17 cellular contexts compared by ENCODE assay signal in the genomic region with DNA sequence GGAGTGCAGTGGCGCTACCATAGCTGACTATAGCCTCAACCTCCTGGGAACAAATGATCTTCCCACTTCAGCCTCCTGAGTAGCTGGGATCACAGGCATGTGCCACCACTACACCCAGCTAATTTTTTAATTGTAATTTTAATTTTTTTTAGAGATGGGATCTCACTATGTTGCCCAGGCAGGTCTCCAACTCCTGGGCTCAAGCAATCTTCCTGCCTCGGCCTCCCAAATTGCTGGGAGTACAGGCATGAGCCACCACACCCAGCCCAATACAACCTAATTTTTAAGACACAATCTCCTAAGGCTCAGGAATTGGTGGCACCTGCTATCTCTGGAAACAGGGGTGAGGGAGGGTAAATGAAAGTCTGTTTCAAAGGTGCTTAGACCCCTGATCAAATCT. TPM values are rescaled to one million over a fixed set of nuclear protein-coding genes. Genes with fewer than 3 reads are reported as not detected.
A peak's percentile ranks its signal among the peaks of the same experiment; 100 is the strongest.
DNase-seq lines count a peak whose midpoint lies in the region; ATAC-seq, FAIRE-seq and TF ChIP-seq lines count a peak whose summit lies in the region.
"Had no signal": no experiment of that assay in that cellular context is flagged by ENCODE, and none has a peak within 500 bp of the region (broad histone marks: within the 10 kb centered on the region; RNA-seq: fewer than 3 reads in every experiment).

No MANE protein-coding gene starts in this region.

- no peaks in the 10 kb centered on the region for H3K9me3 ChIP-seq in HepG2 (ENCODE audit: low read length)
- H3K9me3 ChIP-seq in right lobe of liver: no peaks in the 10 kb centered on the region
- no peaks in the 10 kb centered on the region for H3K9me3 ChIP-seq in H1 (ENCODE audit: insufficient read depth in 2 of 2, low read depth in 1 of 2, low read length in 1 of 2)
- H3K9me3 ChIP-seq: heart left ventricle, upper lobe of left lung had no signal

- DNase-seq in HepG2 (ENCODE audit: low spot score) (no peak), right lobe of liver (no peak), T-cell (no peak), H1 (ENCODE audit: low read depth in 1 of 2, low spot score in 2 of 2) (no peak), D341Med (ENCODE audit: low spot score) (no peak), DMS79 (lab: John Stamatoyannopoulos, UW) (no peak)
- no peak for DNase-seq in stimulated activated naive CD8-positive, alpha-beta T cell treated with anti-CD3 and anti-CD28 coated beads, Interleukin-15, amount 100 ng/mL, for 72 hours
- DNase-seq: activated CD4-positive, alpha-beta T cell treated with anti-CD3 and anti-CD28 coated beads, Interleukin-2, amount 50 U/mL, for 1 hour; EL; heart left ventricle; left colon; OCI-M1; stimulated activated CD4-positive, alpha-beta T cell treated with anti-CD3 and anti-CD28 coated beads, Interleukin-1b, Interleukin-23, amount 100 ng/mL, for 48 hours; stimulated activated CD8-positive, alpha-beta memory T cell treated with anti-CD3 and anti-CD28 coated beads, Interleukin-4, amount 100 ng/mL, for 48 hours had no signal

- no peaks in the 10 kb centered on the region for H3K27me3 Mint-ChIP-seq in T-cell
- no peaks in the 10 kb centered on the region for H3K27me3 Mint-ChIP-seq in stimulated activated naive CD8-positive, alpha-beta T cell treated with anti-CD3 and anti-CD28 coated beads, Interleukin-15, amount 100 ng/mL, for 72 hours

- in situ Hi-C loops in HepG2 (cut with HindIII; ENCODE audit: extremely low pct_ligation_motif_present, low pct_unique_long_range_greater_than_20kb): no loop called here

- peak overlapping the region; percentile 30 for H3K27ac ChIP-seq in HepG2 (ENCODE audit: extremely low read length, insufficient read depth, low read length)
- no peak overlapping the region for H3K27ac ChIP-seq in right lobe of liver
- H3K27ac ChIP-seq in H1 (ENCODE audit: low read depth, low read length): no peak overlapping the region
- H3K27ac ChIP-seq: epithelial cell of prostate, heart left ventricle, upper lobe of left lung had no signal

- H2AFZ ChIP-seq in HepG2 (ENCODE audit: low read length): no peak overlapping the region
- H2AFZ ChIP-seq in H1 (ENCODE audit: low read length): no peak overlapping the region

- TF ChIP-seq CTCF in HepG2 (CRISPR knock-in tag; IDR thresholded peaks at IDR 0.05): no peak
- no peak for TF ChIP-seq CTCF in right lobe of liver (IDR thresholded peaks at IDR 0.05)
- TF ChIP-seq CTCF in H1 (IDR thresholded peaks at IDR 0.05; ENCODE audit: control extremely low read depth in 1 of 3, insufficient read depth in 1 of 3, low read depth in 1 of 3, low read length in 3 of 3): no peak

- H4K20me1 ChIP-seq in HepG2 (ENCODE audit: insufficient read depth, low read length) (no peaks in the 10 kb centered on the region), H1 (replicated peaks in 1 of 2; ENCODE audit: control insufficient read depth in 1 of 2, insufficient read depth in 2 of 2, low read length in 2 of 2) (peaks cover 4 to 26% of the 10 kb centered on the region in 2 experiments)

- no peak overlapping the region for H3K23ac ChIP-seq in H1 (ENCODE audit: insufficient read length)

- no peaks in the 10 kb centered on the region for H3K9me3 Mint-ChIP-seq in T-cell
- H3K9me3 Mint-ChIP-seq in stimulated activated naive CD8-positive, alpha-beta T cell treated with anti-CD3 and anti-CD28 coated beads, Interleukin-15, amount 100 ng/mL, for 72 hours: no peaks in the 10 kb centered on the region

- CTCF ChIA-PET in HepG2 (lab: Yijun Ruan, JAX; ENCODE audit: low intra/inter-chr PET ratio, low total read pairs) (no interaction called here), T-cell (lab: Charles Lee) (no interaction called here), H1 (lab: Charles Lee; ENCODE audit: partially characterized antibody) (interaction anchor here (1.8 kb wide), 1 partner anchor 14 kb away, joined by 5 read pairs; no protein-coding TSS in a partner anchor)

- peak overlapping the region; percentile 65; the same call in 1 of the 2 replicates for H3K4me2 ChIP-seq in HepG2 (ENCODE audit: low read depth, low read length)
- peak overlapping the region; percentile 34 to 72; a peak in 3 of 4 replicates for H3K4me2 ChIP-seq in H1 (ENCODE audit: insufficient read depth in 1 of 2, low read depth in 2 of 2, low read length in 2 of 2)

- intact Hi-C loops in HepG2 (cut with micrococcal nuclease; ENCODE audit: unreplicated experiment): no loop called here
- intact Hi-C loops in right lobe of liver (cut with DNase I): no loop called here

- peaks cover 13% of the 10 kb centered on the region for H3K79me1 ChIP-seq in H1 (ENCODE audit: low read depth, low read length)

- H2BK20ac ChIP-seq in H1 (ENCODE audit: low read length): no peak overlapping the region

- H3K27ac Mint-ChIP-seq in T-cell: peak overlapping the region; percentile 86
- peak overlapping the region in 1 of 2 donors; percentile 95 for H3K27ac Mint-ChIP-seq in stimulated activated naive CD8-positive, alpha-beta T cell treated with anti-CD3 and anti-CD28 coated beads, Interleukin-15, amount 100 ng/mL, for 72 hours

- no peak overlapping the region for H2BK5ac ChIP-seq in H1 (ENCODE audit: low read depth, low read length)

- H3K36me3 Mint-ChIP-seq in T-cell: peaks cover 75% of the 10 kb centered on the region

- no peaks in the 10 kb centered on the region for H3K27me3 ChIP-seq in HepG2 (ENCODE audit: control insufficient read depth in 1 of 2, insufficient read depth in 2 of 2, low read length in 2 of 2)
- no peaks in the 10 kb centered on the region for H3K27me3 ChIP-seq in right lobe of liver
- no peaks in the 10 kb centered on the region for H3K27me3 ChIP-seq in H1 (replicated peaks in 1 of 4; ENCODE audit: control insufficient read depth in 3 of 4, extremely low read depth in 1 of 4, insufficient read depth in 3 of 4, low read length in 3 of 4)
- H3K27me3 ChIP-seq: heart left ventricle, upper lobe of left lung had no signal

- H3K14ac ChIP-seq in H1 (ENCODE audit: insufficient read length): no peak overlapping the region

- TF ChIP-seq POLR2A in HepG2 (IDR thresholded peaks at IDR 0.05; ENCODE audit: insufficient read depth in 1 of 2, low read depth in 2 of 2, low read length in 2 of 2) (no peak), right lobe of liver (IDR thresholded peaks at IDR 0.05) (no peak), H1 (IDR thresholded peaks at IDR 0.05; ENCODE audit: control extremely low read depth in 1 of 2, low read depth in 2 of 2, low read length in 2 of 2) (no peak)

- H3K4me3 Mint-ChIP-seq in T-cell: peak overlapping the region; percentile 77 to 93 (median 89)
- H3K4me3 Mint-ChIP-seq in stimulated activated naive CD8-positive, alpha-beta T cell treated with anti-CD3 and anti-CD28 coated beads, Interleukin-15, amount 100 ng/mL, for 72 hours: peak overlapping the region; percentile 87 to 89

- H3K23me2 ChIP-seq in H1 (ENCODE audit: low read depth, low read length): 0 out of 2 replicates have a peak, but pooled peaks cover 5% of the 10 kb centered on the region

- no peak overlapping the region for H4K91ac ChIP-seq in H1 (replicated peaks; ENCODE audit: insufficient read length, low read length)

- TF ChIP-seq RAD21 in HepG2 (CRISPR knock-in tag; IDR thresholded peaks at IDR 0.05): no peak
- no peak for TF ChIP-seq RAD21 in H1 (IDR thresholded peaks at IDR 0.05 in 1 of 2, conservative IDR thresholded peaks at IDR 0.05 in 1 of 2; ENCODE audit: low read depth in 2 of 2, low read length in 2 of 2)

- H4K8ac ChIP-seq in H1 (ENCODE audit: extremely low read depth, insufficient read depth, low read length): no peak overlapping the region

- no peak for FAIRE-seq in HepG2 (lab: Jason Lieb, UNC)
- FAIRE-seq in H1 (lab: Jason Lieb, UNC): no peak

- no peak overlapping the region for H2AK5ac ChIP-seq in H1 (ENCODE audit: low read depth, low read length)

- H4K5ac ChIP-seq in H1 (ENCODE audit: insufficient read length, low read depth, low read length): no peak overlapping the region

- H3K4me3 ChIP-seq in HepG2 (replicated peaks in 1 of 3; ENCODE audit: insufficient read depth in 1 of 3, low read depth in 2 of 3, low read length in 3 of 3): no peak overlapping the region
- no peak overlapping the region for H3K4me3 ChIP-seq in right lobe of liver
- H3K4me3 ChIP-seq in H1 (ENCODE audit: extremely low read depth in 1 of 4, insufficient read depth in 2 of 4, low read depth in 3 of 4, low read length in 4 of 4): no peak overlapping the region; a peak in 1 of 8 replicates
- H3K4me3 ChIP-seq: upper lobe of left lung had no signal

- ATAC-seq in HepG2: no peak
- no peak for ATAC-seq in right lobe of liver
- no peak for ATAC-seq in T-cell (replicated peaks in 1 of 4)
- ATAC-seq in stimulated activated naive CD8-positive, alpha-beta T cell treated with anti-CD3 and anti-CD28 coated beads, Interleukin-15, amount 100 ng/mL, for 72 hours: no peak
- no peak for ATAC-seq in HG02973 (IDR thresholded peaks at IDR 0.05; ENCODE audit: unreplicated experiment)
- ATAC-seq: heart left ventricle, left colon had no signal

- H2BK120ac ChIP-seq in H1 (replicated peaks; ENCODE audit: low read depth, low read length): no peak overlapping the region

- H2BK12ac ChIP-seq in H1 (ENCODE audit: low read depth, low read length): no peak overlapping the region

- TF ChIP-seq EP300 in HepG2 (IDR thresholded peaks at IDR 0.05; ENCODE audit: low read depth in 2 of 2, low read length in 2 of 2) (no peak), HepG2 (CRISPR knock-in tag; IDR thresholded peaks at IDR 0.05; ENCODE audit: borderline replicate concordance) (no peak), H1 (IDR thresholded peaks at IDR 0.05; ENCODE audit: borderline replicate concordance in 1 of 2, low read depth in 2 of 2, low read length in 2 of 2) (no peak)

- H3K4me1 Mint-ChIP-seq in T-cell: peaks cover 82 to 86% (median 83%) of the 10 kb centered on the region in 3 donors
- peaks cover 80% of the 10 kb centered on the region for H3K4me1 Mint-ChIP-seq in stimulated activated naive CD8-positive, alpha-beta T cell treated with anti-CD3 and anti-CD28 coated beads, Interleukin-15, amount 100 ng/mL, for 72 hours

- 97% methylated on average over 2 of the region's 2 CpGs for WGBS in HepG2 (ENCODE audit: low lambda C conversion rate)
- WGBS in right lobe of liver (ENCODE audit: insufficient coverage, low coverage, low lambda C conversion rate, missing lambda C conversion rate): 95% methylated on average over 2 of the region's 2 CpGs
- WGBS in H1 (ENCODE audit: extremely low coverage in 1 of 2, insufficient coverage in 1 of 2, insufficient read length in 1 of 2, insufficient replicate concordance in 2 of 2, low coverage in 1 of 2, low lambda C conversion rate in 2 of 2, missing lambda C conversion rate in 1 of 2), 2 experiments: 97% methylated on average over 2 of the region's 2 CpGs; no CpG with 5 or more reads in 1 of the 2 experiments

- BruUV-seq in HepG2 (replicated peaks; lab: Mats Ljungman, UMichigan): no TSS peak

- H3K4me1 ChIP-seq in HepG2 (ENCODE audit: insufficient read depth, low read length) (peaks cover 59% of the 10 kb centered on the region), right lobe of liver (peaks cover 0 to 26% (median 4%) of the 10 kb centered on the region in 4 donors), H1 (replicated peaks in 1 of 4; ENCODE audit: control insufficient read depth in 3 of 4, insufficient read depth in 4 of 4, low read length in 3 of 4) (peaks cover 2 to 15% (median 3%) of the 10 kb centered on the region in 4 experiments; a peak in 4 of 7 replicates)

- H2BK15ac ChIP-seq in H1 (ENCODE audit: low read length): no peak overlapping the region

- H3K36me3 ChIP-seq in HepG2 (replicated peaks in 1 of 2; ENCODE audit: control insufficient read depth in 1 of 2, insufficient read depth in 2 of 2, low read length in 2 of 2): peaks cover 9 to 37% of the 10 kb centered on the region in 2 experiments; a peak in 4 of 5 replicates
- H3K36me3 ChIP-seq in right lobe of liver: peaks cover 0 to 36% (median 3%) of the 10 kb centered on the region in 4 donors
- H3K36me3 ChIP-seq in H1 (ENCODE audit: control insufficient read depth in 2 of 4, insufficient read depth in 4 of 4, low read length in 3 of 4): peaks cover 18 to 81% (median 54%) of the 10 kb centered on the region in 4 experiments

- H3K56ac ChIP-seq in H1 (replicated peaks; ENCODE audit: insufficient read length, low read depth, low read length): no peak overlapping the region

- H3K4ac ChIP-seq in H1 (replicated peaks; ENCODE audit: insufficient read length, low read depth, low read length): no peak overlapping the region

- POLR2A ChIA-PET in HepG2 (lab: Yijun Ruan, JAX) (no interaction called here), T-cell (lab: Charles Lee) (no interaction called here), H1 (lab: Charles Lee; ENCODE audit: partially characterized antibody) (no interaction called here)

- H3K18ac ChIP-seq in H1 (ENCODE audit: extremely low read depth, low read length): no peak overlapping the region

- H3K79me2 ChIP-seq in HepG2 (ENCODE audit: insufficient read depth, low read length) (peaks cover 22% of the 10 kb centered on the region), H1 (ENCODE audit: control insufficient read depth in 1 of 2, insufficient read depth in 2 of 2, low read length in 2 of 2) (peaks cover 20 to 76% of the 10 kb centered on the region in 2 experiments)

- H3K9ac ChIP-seq in HepG2 (ENCODE audit: insufficient read depth, low read depth, low read length) (no peak overlapping the region), H1 (replicated peaks in 1 of 4; ENCODE audit: extremely low read depth in 1 of 4, low read depth in 3 of 4, low read length in 3 of 4) (no peak overlapping the region)

RNA-seq across cellular contexts. Expression of gene ZBTB24, which starts 5.8 kb away (rescaled TPM):
- 6.2 and 8.7 TPM in 2 replicates for total RNA-seq in HepG2 (2016; rRNA removed; fragmentation: Illumina TruSeq; extraction: Trizol)
- 1.1 and 1.2 TPM in 2 replicates for total RNA-seq in HepG2 (2016; cell fraction: cytosol; rRNA removed; fragmentation: Illumina TruSeq; extraction: Trizol; ENCODE audit: low read depth)
- total RNA-seq in HepG2 (2016; cell fraction: insoluble cytoplasmic fraction; rRNA removed; fragmentation: Illumina TruSeq; extraction: Trizol): 6.7 and 8.3 TPM in 2 replicates
- 4.0 and 4.6 TPM in 2 replicates for total RNA-seq in HepG2 (2016; cell fraction: membrane; rRNA removed; fragmentation: Illumina TruSeq; extraction: Trizol)
- total RNA-seq in HepG2 (2016; cell fraction: nucleus; rRNA removed; fragmentation: Illumina TruSeq; extraction: Trizol): 5.4 and 5.8 TPM in 2 replicates
- polyA plus RNA-seq in HepG2 (2011; rRNA removed): 1.5 and 1.6 TPM in 2 replicates
- 1.0 and 1.4 TPM in 2 replicates for polyA plus RNA-seq in HepG2 (2011; cell fraction: cytosol; rRNA removed)
- 1.5 and 1.7 TPM in 2 replicates for polyA plus RNA-seq in HepG2 (2011; cell fraction: nucleus; rRNA removed)
- 2.3 and 2.8 TPM in 2 replicates for polyA plus RNA-seq in HepG2 (2012)
- polyA plus RNA-seq in HepG2 (2016; cell fraction: cytosol; fragmentation: Illumina TruSeq; extraction: Trizol; ENCODE audit: low read depth): 0.88 and 0.89 TPM in 2 replicates
- 6.1 and 6.3 TPM in 2 replicates for polyA plus RNA-seq in HepG2 (2016; cell fraction: insoluble cytoplasmic fraction; fragmentation: Illumina TruSeq; extraction: Trizol; ENCODE audit: low read depth)
- 1.9 and 2.0 TPM in 2 replicates for polyA plus RNA-seq in HepG2 (2016; cell fraction: membrane; fragmentation: Illumina TruSeq; extraction: Trizol; ENCODE audit: low read depth)
- 7.1 and 7.4 TPM in 2 replicates for polyA plus RNA-seq in HepG2 (2016; cell fraction: nucleus; fragmentation: Illumina TruSeq; extraction: Trizol; ENCODE audit: insufficient read depth, low read depth)
- polyA minus RNA-seq in HepG2 (2011; rRNA and poly(A)+ RNA removed; ENCODE audit: low replicate concordance): 1.3 and 9.1 TPM in 2 replicates
- polyA minus RNA-seq in HepG2 (2011; cell fraction: cytosol; rRNA and poly(A)+ RNA removed): 2.5 and 3.1 TPM in 2 replicates
- polyA minus RNA-seq in HepG2 (2011; cell fraction: nucleus; rRNA and poly(A)+ RNA removed): 4.1 and 4.4 TPM in 2 replicates
- 1 to 10 TPM; 2.4 to 3.6 (median 2.7) TPM for total RNA-seq in right lobe of liver
- total RNA-seq in T-cell: 10 to 100 TPM; 14.1 to 21.2 (median 19.5) TPM
- total RNA-seq in H1 (2021; fragmentation: NEBNext Ultra II Directional; extraction: Animal tissue kit (Norgen Biotek cat#: 25700)): 20.5 and 21.0 TPM in 2 replicates
- polyA plus RNA-seq in H1 (2011; rRNA removed): 5.9 and 7.5 TPM in 2 replicates
- 7.7 TPM for polyA plus RNA-seq in H1 (2011; cell fraction: cytosol; rRNA removed)
- polyA plus RNA-seq in H1 (2011; cell fraction: nucleus; rRNA removed): 6.5 TPM
- 8.0 to 12.5 TPM (median 9.3 TPM) in 4 replicates for polyA plus RNA-seq in H1 (2012, experiment 1 of 2)
- polyA plus RNA-seq in H1 (2012, experiment 2 of 2): 1.4 TPM
- polyA plus RNA-seq in H1 (2013, experiment 1 of 2): 10.2 TPM
- polyA plus RNA-seq in H1 (2013, experiment 2 of 2): 9.3 TPM
- 17.3 and 22.3 TPM in 2 replicates for polyA minus RNA-seq in H1 (2011; rRNA and poly(A)+ RNA removed)
- polyA minus RNA-seq in H1 (2011; cell fraction: cytosol; rRNA and poly(A)+ RNA removed): 12.2 TPM
- polyA minus RNA-seq in H1 (2011; cell fraction: nucleus; rRNA and poly(A)+ RNA removed): 14.7 TPM

RNA-seq across cellular contexts. Expression of gene MICAL1, which starts 21.6 kb away (rescaled TPM):
- total RNA-seq in HepG2 (2016; rRNA removed; fragmentation: Illumina TruSeq; extraction: Trizol): 1.9 and 6.9 TPM in 2 replicates
- total RNA-seq in HepG2 (2016; cell fraction: cytosol; rRNA removed; fragmentation: Illumina TruSeq; extraction: Trizol; ENCODE audit: low read depth): 1.1 and 2.9 TPM in 2 replicates
- total RNA-seq in HepG2 (2016; cell fraction: insoluble cytoplasmic fraction; rRNA removed; fragmentation: Illumina TruSeq; extraction: Trizol): 2.2 and 7.5 TPM in 2 replicates
- 0.87 and 1.4 TPM in 2 replicates for total RNA-seq in HepG2 (2016; cell fraction: membrane; rRNA removed; fragmentation: Illumina TruSeq; extraction: Trizol)
- total RNA-seq in HepG2 (2016; cell fraction: nucleus; rRNA removed; fragmentation: Illumina TruSeq; extraction: Trizol): 10.6 and 12.0 TPM in 2 replicates
- polyA plus RNA-seq in HepG2 (2011; rRNA removed): 39.0 and 48.0 TPM in 2 replicates
- 6.7 and 9.8 TPM in 2 replicates for polyA plus RNA-seq in HepG2 (2011; cell fraction: cytosol; rRNA removed)
- polyA plus RNA-seq in HepG2 (2011; cell fraction: nucleus; rRNA removed): 432 and 521 TPM in 2 replicates
- polyA plus RNA-seq in HepG2 (2012): 10.5 and 18.1 TPM in 2 replicates
- 0.25 and 0.36 TPM in 2 replicates for polyA plus RNA-seq in HepG2 (2016; cell fraction: cytosol; fragmentation: Illumina TruSeq; extraction: Trizol; ENCODE audit: low read depth)
- 2.0 and 2.3 TPM in 2 replicates for polyA plus RNA-seq in HepG2 (2016; cell fraction: insoluble cytoplasmic fraction; fragmentation: Illumina TruSeq; extraction: Trizol; ENCODE audit: low read depth)
- polyA plus RNA-seq in HepG2 (2016; cell fraction: membrane; fragmentation: Illumina TruSeq; extraction: Trizol; ENCODE audit: low read depth): 0.81 and 0.95 TPM in 2 replicates
- polyA plus RNA-seq in HepG2 (2016; cell fraction: nucleus; fragmentation: Illumina TruSeq; extraction: Trizol; ENCODE audit: insufficient read depth, low read depth): 40.3 and 54.1 TPM in 2 replicates
- 6.9 and 18.4 TPM in 2 replicates for polyA minus RNA-seq in HepG2 (2011; rRNA and poly(A)+ RNA removed; ENCODE audit: low replicate concordance)
- 4.7 and 5.5 TPM in 2 replicates for polyA minus RNA-seq in HepG2 (2011; cell fraction: cytosol; rRNA and poly(A)+ RNA removed)
- polyA minus RNA-seq in HepG2 (2011; cell fraction: nucleus; rRNA and poly(A)+ RNA removed): 36.2 and 38.4 TPM in 2 replicates
- 10 to 100 TPM in 2 of 6 experiments, 1 to 10 TPM in 4; 1.4 to 11.7 (median 5.2) TPM for total RNA-seq in right lobe of liver
- 100 to 1,000 TPM in 1 of 5 donors, 10 to 100 TPM in 4; 81.9 to 108 (median 89.5) TPM for total RNA-seq in T-cell
- total RNA-seq in H1 (2021; fragmentation: NEBNext Ultra II Directional; extraction: Animal tissue kit (Norgen Biotek cat#: 25700)): 51.3 and 55.4 TPM in 2 replicates
- 42.5 and 61.9 TPM in 2 replicates for polyA plus RNA-seq in H1 (2011; rRNA removed)
- 64.0 TPM for polyA plus RNA-seq in H1 (2011; cell fraction: cytosol; rRNA removed)
- polyA plus RNA-seq in H1 (2011; cell fraction: nucleus; rRNA removed): 305 TPM
- polyA plus RNA-seq in H1 (2012, experiment 1 of 2): 47.2 to 66.8 TPM (median 61.2 TPM) in 4 replicates
- 36.4 TPM for polyA plus RNA-seq in H1 (2012, experiment 2 of 2)
- polyA plus RNA-seq in H1 (2013, experiment 1 of 2): 34.3 TPM
- 30.6 TPM for polyA plus RNA-seq in H1 (2013, experiment 2 of 2)
- polyA minus RNA-seq in H1 (2011; rRNA and poly(A)+ RNA removed): 38.4 and 38.6 TPM in 2 replicates
- polyA minus RNA-seq in H1 (2011; cell fraction: cytosol; rRNA and poly(A)+ RNA removed): 27.2 TPM
- 63.9 TPM for polyA minus RNA-seq in H1 (2011; cell fraction: nucleus; rRNA and poly(A)+ RNA removed)

RNA-seq across cellular contexts. Expression of gene SMPD2, which starts 36.7 kb away (rescaled TPM):
- 6.7 and 10.6 TPM in 2 replicates for total RNA-seq in HepG2 (2016; rRNA removed; fragmentation: Illumina TruSeq; extraction: Trizol)
- 4.6 and 5.2 TPM in 2 replicates for total RNA-seq in HepG2 (2016; cell fraction: cytosol; rRNA removed; fragmentation: Illumina TruSeq; extraction: Trizol; ENCODE audit: low read depth)
- total RNA-seq in HepG2 (2016; cell fraction: insoluble cytoplasmic fraction; rRNA removed; fragmentation: Illumina TruSeq; extraction: Trizol): 7.4 and 12.3 TPM in 2 replicates
- 8.5 and 8.7 TPM in 2 replicates for total RNA-seq in HepG2 (2016; cell fraction: membrane; rRNA removed; fragmentation: Illumina TruSeq; extraction: Trizol)
- 12.1 and 13.9 TPM in 2 replicates for total RNA-seq in HepG2 (2016; cell fraction: nucleus; rRNA removed; fragmentation: Illumina TruSeq; extraction: Trizol)
- polyA plus RNA-seq in HepG2 (2011; rRNA removed): 5.9 and 6.9 TPM in 2 replicates
- polyA plus RNA-seq in HepG2 (2011; cell fraction: cytosol; rRNA removed): 5.0 and 5.8 TPM in 2 replicates
- 15.0 and 17.9 TPM in 2 replicates for polyA plus RNA-seq in HepG2 (2011; cell fraction: nucleus; rRNA removed)
- polyA plus RNA-seq in HepG2 (2012): 2.4 and 4.1 TPM in 2 replicates
- 5.7 and 6.5 TPM in 2 replicates for polyA plus RNA-seq in HepG2 (2016; cell fraction: cytosol; fragmentation: Illumina TruSeq; extraction: Trizol; ENCODE audit: low read depth)
- polyA plus RNA-seq in HepG2 (2016; cell fraction: insoluble cytoplasmic fraction; fragmentation: Illumina TruSeq; extraction: Trizol; ENCODE audit: low read depth): 7.1 and 7.3 TPM in 2 replicates
- 5.9 and 8.0 TPM in 2 replicates for polyA plus RNA-seq in HepG2 (2016; cell fraction: membrane; fragmentation: Illumina TruSeq; extraction: Trizol; ENCODE audit: low read depth)
- polyA plus RNA-seq in HepG2 (2016; cell fraction: nucleus; fragmentation: Illumina TruSeq; extraction: Trizol; ENCODE audit: insufficient read depth, low read depth): 13.1 and 18.5 TPM in 2 replicates
- polyA minus RNA-seq in HepG2 (2011; rRNA and poly(A)+ RNA removed; ENCODE audit: low replicate concordance): 8.7 and 50.0 TPM in 2 replicates
- polyA minus RNA-seq in HepG2 (2011; cell fraction: cytosol; rRNA and poly(A)+ RNA removed): 1.8 and 3.3 TPM in 2 replicates
- 15.7 and 21.8 TPM in 2 replicates for polyA minus RNA-seq in HepG2 (2011; cell fraction: nucleus; rRNA and poly(A)+ RNA removed)
- total RNA-seq in right lobe of liver: 1 to 10 TPM; 3.2 to 7.7 (median 4.0) TPM
- total RNA-seq in T-cell: 10 to 100 TPM; 21.1 to 36.7 (median 23.7) TPM
- total RNA-seq in H1 (2021; fragmentation: NEBNext Ultra II Directional; extraction: Animal tissue kit (Norgen Biotek cat#: 25700)): 10.5 and 11.5 TPM in 2 replicates
- polyA plus RNA-seq in H1 (2011; rRNA removed): 15.6 and 17.2 TPM in 2 replicates
- polyA plus RNA-seq in H1 (2011; cell fraction: cytosol; rRNA removed): 12.7 TPM
- polyA plus RNA-seq in H1 (2011; cell fraction: nucleus; rRNA removed): 22.3 TPM
- polyA plus RNA-seq in H1 (2012, experiment 1 of 2): 9.5 to 13.6 TPM (median 12.0 TPM) in 4 replicates
- polyA plus RNA-seq in H1 (2012, experiment 2 of 2): 18.2 TPM
- polyA plus RNA-seq in H1 (2013, experiment 1 of 2): 7.7 TPM
- 7.4 TPM for polyA plus RNA-seq in H1 (2013, experiment 2 of 2)
- 19.4 and 23.2 TPM in 2 replicates for polyA minus RNA-seq in H1 (2011; rRNA and poly(A)+ RNA removed)
- 12.9 TPM for polyA minus RNA-seq in H1 (2011; cell fraction: cytosol; rRNA and poly(A)+ RNA removed)
- polyA minus RNA-seq in H1 (2011; cell fraction: nucleus; rRNA and poly(A)+ RNA removed): 29.9 TPM

RNA-seq across cellular contexts. Expression of gene PPIL6, which starts 36.8 kb away (rescaled TPM):
- total RNA-seq in HepG2 (2016; rRNA removed; fragmentation: Illumina TruSeq; extraction: Trizol) (0.22 TPM in 1 of 2 replicates, not detected in the other), right lobe of liver (under 1 TPM in 4 of 6 experiments, not detected in 2; 0.12 to 0.42 (median 0.33) TPM), T-cell (1 to 10 TPM in 1 of 5 donors, under 1 TPM in 4; 0.07 to 1.5 (median 0.38) TPM)
- total RNA-seq in HepG2 (2016; cell fraction: cytosol; rRNA removed; fragmentation: Illumina TruSeq; extraction: Trizol; ENCODE audit: low read depth): not detected in 2 replicates
- total RNA-seq in HepG2 (2016; cell fraction: insoluble cytoplasmic fraction; rRNA removed; fragmentation: Illumina TruSeq; extraction: Trizol): 0.16 and 0.48 TPM in 2 replicates
- total RNA-seq in HepG2 (2016; cell fraction: membrane; rRNA removed; fragmentation: Illumina TruSeq; extraction: Trizol): 0.19 TPM in 1 of 2 replicates, not detected in the other
- not detected in 2 replicates for total RNA-seq in HepG2 (2016; cell fraction: nucleus; rRNA removed; fragmentation: Illumina TruSeq; extraction: Trizol)
- polyA plus RNA-seq in HepG2 (2011; rRNA removed) (0.01 and 0.46 TPM in 2 replicates), H1 (2011; rRNA removed) (0.19 and 0.42 TPM in 2 replicates)
- polyA plus RNA-seq in HepG2 (2011; cell fraction: cytosol; rRNA removed): 0.05 and 0.12 TPM in 2 replicates
- polyA plus RNA-seq in HepG2 (2011; cell fraction: nucleus; rRNA removed): not detected in 2 replicates
- polyA plus RNA-seq in HepG2 (2012): 0.11 TPM in 1 of 2 replicates, not detected in the other
- 0.31 TPM in 1 of 2 replicates, not detected in the other for polyA plus RNA-seq in HepG2 (2016; cell fraction: cytosol; fragmentation: Illumina TruSeq; extraction: Trizol; ENCODE audit: low read depth)
- not detected in 2 replicates for polyA plus RNA-seq in HepG2 (2016; cell fraction: insoluble cytoplasmic fraction; fragmentation: Illumina TruSeq; extraction: Trizol; ENCODE audit: low read depth)
- polyA plus RNA-seq in HepG2 (2016; cell fraction: membrane; fragmentation: Illumina TruSeq; extraction: Trizol; ENCODE audit: low read depth): 0.13 TPM in 1 of 2 replicates, not detected in the other
- not detected in 2 replicates for polyA plus RNA-seq in HepG2 (2016; cell fraction: nucleus; fragmentation: Illumina TruSeq; extraction: Trizol; ENCODE audit: insufficient read depth, low read depth)
- polyA minus RNA-seq in HepG2 (2011; rRNA and poly(A)+ RNA removed; ENCODE audit: low replicate concordance): 0.87 TPM in 1 of 2 replicates, not detected in the other
- polyA minus RNA-seq in HepG2 (2011; cell fraction: cytosol; rRNA and poly(A)+ RNA removed): not detected in 2 replicates
- polyA minus RNA-seq in HepG2 (2011; cell fraction: nucleus; rRNA and poly(A)+ RNA removed): not detected in 2 replicates
- 1.3 and 1.5 TPM in 2 replicates for total RNA-seq in H1 (2021; fragmentation: NEBNext Ultra II Directional; extraction: Animal tissue kit (Norgen Biotek cat#: 25700))
- polyA plus RNA-seq in H1 (2011; cell fraction: cytosol; rRNA removed): 0.84 TPM
- polyA plus RNA-seq in H1 (2011; cell fraction: nucleus; rRNA removed): 0.39 TPM
- polyA plus RNA-seq in H1 (2012, experiment 1 of 2): 0.44 to 1.5 TPM (median 0.61 TPM) in 4 replicates
- polyA plus RNA-seq in H1 (2012, experiment 2 of 2): 0.13 TPM
- 0.55 TPM for polyA plus RNA-seq in H1 (2013, experiment 1 of 2)
- polyA plus RNA-seq in H1 (2013, experiment 2 of 2): 0.40 TPM
- polyA minus RNA-seq in H1 (2011; rRNA and poly(A)+ RNA removed): 1.1 TPM in 1 of 2 replicates, not detected in the other
- polyA minus RNA-seq in H1 (2011; cell fraction: cytosol; rRNA and poly(A)+ RNA removed): not detected
- 1.9 TPM for polyA minus RNA-seq in H1 (2011; cell fraction: nucleus; rRNA and poly(A)+ RNA removed)
